In the genomic region with DNA sequence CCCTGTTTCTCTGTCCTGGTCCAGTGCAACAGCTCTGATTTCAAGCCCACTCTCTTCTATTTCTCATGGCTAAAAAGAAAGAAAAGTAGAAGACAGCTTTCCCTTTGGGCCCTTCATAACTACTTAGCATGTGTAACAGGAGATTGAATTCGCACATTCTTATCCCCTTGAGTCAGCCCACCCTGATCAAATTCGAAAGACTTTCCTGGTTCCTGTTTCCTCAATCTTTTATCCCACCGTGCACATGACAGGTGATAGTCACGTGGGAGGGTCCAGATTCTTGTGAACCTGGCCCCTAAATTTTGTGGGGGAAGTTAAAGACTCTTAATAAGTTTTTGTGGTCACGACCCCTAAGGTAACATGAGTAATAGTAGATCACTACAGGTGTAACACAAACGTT, we compare ENCODE assay signal across 1 cellular context.
TF ChIP-seq lines count a peak whose summit lies in the region.

No MANE protein-coding gene starts in this region.

TF ChIP-seq in H1, 55 proteins besides CTCF, POLR2A, EP300 and RAD21 (continued from another document):
- TF ChIP-seq HDAC6 (IDR thresholded peaks at IDR 0.05; ENCODE audit: low read depth, low read length) (no peak), SAP30 (IDR thresholded peaks at IDR 0.05; ENCODE audit: insufficient read depth, insufficient replicate concordance, low read length) (no peak), SIX5 (IDR thresholded peaks at IDR 0.05; ENCODE audit: low read depth, low read length) (no peak), SP2 (IDR thresholded peaks at IDR 0.05; ENCODE audit: low read length) (no peak), PHF8 (conservative IDR thresholded peaks at IDR 0.05; ENCODE audit: low read depth, low read length) (no peak), MAFK (IDR thresholded peaks at IDR 0.05; ENCODE audit: low read depth, low read length) (no peak)
